1 cellular context compared by ENCODE assay signal in genomic region chr15:101397521-101398003, GRCh38.
TF ChIP-seq lines count a peak whose summit lies in the region.

No MANE protein-coding gene starts in this region.

TF ChIP-seq in GM23338, 12 proteins besides CTCF, POLR2A, EP300 and RAD21 (continued from another document):
- TF ChIP-seq REST (IDR thresholded peaks at IDR 0.05; ENCODE audit: unreplicated experiment) (no peak), ZNF462 (CRISPR knock-in tag; IDR thresholded peaks at IDR 0.05) (no peak), NANOG (IDR thresholded peaks at IDR 0.05; ENCODE audit: borderline replicate concordance) (no peak), POLR2AphosphoS5 (IDR thresholded peaks at IDR 0.05; ENCODE audit: low read depth) (no peak), ETS1 (IDR thresholded peaks at IDR 0.05) (no peak), EZH2phosphoT487 (IDR thresholded peaks at IDR 0.05; ENCODE audit: unreplicated experiment) (no peak), EZH2 (IDR thresholded peaks at IDR 0.05; ENCODE audit: low read depth, unreplicated experiment) (no peak), JUNB (IDR thresholded peaks at IDR 0.05; ENCODE audit: unreplicated experiment) (no peak)
TF ChIP-seq in GM23338: peak in this region for 0.
